8 cellular contexts compared by ENCODE assay signal in the genomic region with DNA sequence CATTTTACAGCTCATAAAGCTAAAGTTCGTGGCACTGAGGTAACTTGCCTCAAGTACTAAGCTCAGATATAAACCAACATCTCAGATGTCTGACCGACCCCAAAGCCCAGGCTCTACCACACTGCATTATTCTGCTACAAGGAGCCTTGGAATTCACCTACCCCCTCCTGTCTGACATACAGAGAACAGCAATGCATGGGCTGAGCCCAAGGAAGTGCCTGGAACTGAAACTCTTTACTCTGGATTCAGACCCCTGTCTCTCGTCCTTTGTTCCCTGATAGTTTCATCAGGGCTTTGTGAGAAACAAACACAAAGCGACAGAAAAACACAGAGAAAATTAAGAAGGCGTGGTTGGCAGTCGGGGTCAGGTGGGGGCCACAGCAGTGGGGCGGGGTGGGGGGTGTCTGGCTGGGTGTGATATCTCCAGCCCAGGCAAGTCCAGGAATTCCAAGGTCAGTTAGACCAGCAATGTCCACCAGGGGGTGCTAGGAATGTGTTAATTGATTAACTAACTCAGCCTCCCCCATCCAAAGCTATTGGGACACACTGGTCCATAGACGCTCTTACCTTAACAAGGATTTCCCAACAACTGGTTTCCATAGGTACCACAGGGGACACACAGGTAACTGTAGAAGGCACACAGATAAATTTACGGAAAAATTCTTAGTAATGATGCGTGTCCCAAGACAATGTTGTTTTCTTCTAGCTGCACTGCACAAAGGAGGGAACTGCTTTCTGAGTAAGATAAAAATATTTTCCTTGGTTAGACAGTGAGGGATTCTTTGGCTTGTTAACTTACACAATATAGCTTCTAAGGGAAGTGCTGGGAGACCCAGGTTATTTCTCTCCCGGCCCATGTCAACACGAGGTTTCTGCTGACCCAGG. TPM values are rescaled to one million over a fixed set of nuclear protein-coding genes. Genes with fewer than 3 reads are reported as not detected.
A peak's percentile ranks its signal among the peaks of the same experiment; 100 is the strongest.
DNase-seq lines count a peak whose midpoint lies in the region; ATAC-seq and TF ChIP-seq lines count a peak whose summit lies in the region.

No MANE protein-coding gene starts in this region.

- peaks cover 7% of the 10 kb centered on the region; the same call in 1 of the 2 replicates for H3K27me3 Mint-ChIP-seq in HFFc6 (ENCODE audit: insufficient read depth)

- peak; percentile 74 for DNase-seq in activated effector memory CD4-positive, alpha-beta T cell treated with anti-CD3 and anti-CD28 coated beads, Interleukin-2, amount 50 U/mL, for 16 hours
- DNase-seq in activated effector memory CD4-positive, alpha-beta T cell treated with Interleukin-2 at 50 U/mL for 16 hours, result no peak
- DNase-seq in HFFc6 (peak; percentile 38), NCI-H460 (ENCODE audit: extremely low read depth, low read depth) (peak; percentile 66), left ventricle myocardium superior (no peak), smooth muscle cell (lab: John Stamatoyannopoulos, UW; ENCODE audit: unreplicated experiment) (peak; percentile 5), NCI-H128 (lab: John Stamatoyannopoulos, UW; ENCODE audit: unreplicated experiment) (no peak)
- DNase-seq in activated T-cell treated with anti-CD3 and anti-CD28 coated beads, Interleukin-2, amount 50 U/mL, for 48 hours, result peak; percentile 55 to 68

- H3K36me3 ChIP-seq in smooth muscle cell (ENCODE audit: low read depth), result no peaks in the 10 kb centered on the region

- H3K9me3 Mint-ChIP-seq in HFFc6, result no peaks in the 10 kb centered on the region

- H3K4me1 Mint-ChIP-seq in HFFc6 (ENCODE audit: low read depth), result peaks cover 38% of the 10 kb centered on the region

- peak; percentile 19 for ATAC-seq in left ventricle myocardium superior

- H2AFZ ChIP-seq in smooth muscle cell (ENCODE audit: low read depth), result no peak overlapping the region

- 52% methylated on average over 12 of the region's 12 CpGs for WGBS in smooth muscle cell (ENCODE audit: low lambda C conversion rate)

- peaks cover 3% of the 10 kb centered on the region for H3K27me3 ChIP-seq in smooth muscle cell (ENCODE audit: low read depth)

- H3K4me2 ChIP-seq in smooth muscle cell, result no peak overlapping the region

- H3F3A ChIP-seq in smooth muscle cell (ENCODE audit: low read depth), result peaks cover 3% of the 10 kb centered on the region

- TF ChIP-seq CTCF in HFFc6 (IDR thresholded peaks at IDR 0.05) (peak; percentile 93), smooth muscle cell (IDR thresholded peaks at IDR 0.05; ENCODE audit: borderline replicate concordance, insufficient read depth, poor library complexity, severe bottlenecking) (peak; percentile 65)

- no peaks in the 10 kb centered on the region for H3K36me3 Mint-ChIP-seq in HFFc6 (ENCODE audit: low read depth)

- H3K9me3 ChIP-seq in smooth muscle cell (replicated peaks; ENCODE audit: low read depth), result no peaks in the 10 kb centered on the region

- intact Hi-C loops in left ventricle myocardium superior (cut with micrococcal nuclease), result no loop called here

- no peak overlapping the region for H3K27ac ChIP-seq in smooth muscle cell (ENCODE audit: low read depth)

- peaks cover 6% of the 10 kb centered on the region for H3K4me1 ChIP-seq in smooth muscle cell (ENCODE audit: low read depth)

- no peak overlapping the region for H3K4me3 Mint-ChIP-seq in HFFc6

- no peak overlapping the region for H3K27ac Mint-ChIP-seq in HFFc6

- no peak overlapping the region for H3K9ac ChIP-seq in smooth muscle cell (ENCODE audit: low read depth)

- no peaks in the 10 kb centered on the region for H3K79me2 ChIP-seq in smooth muscle cell (ENCODE audit: low read depth)

- H4K20me1 ChIP-seq in smooth muscle cell (ENCODE audit: low read depth), result no peaks in the 10 kb centered on the region

- H3K4me3 ChIP-seq in smooth muscle cell, result no peak overlapping the region

RNA-seq across cellular contexts. Expression of a gene that starts 18.8 kb away (rescaled TPM):
- under 1 TPM in 4 of 6 experiments, not detected in 2; 0.28 to 0.51 (median 0.37) TPM for total RNA-seq in HFFc6 (2021; fragmentation: NEBNext Ultra II Directional; extraction: Animal tissue kit (Norgen Biotek cat#: 25700))
- 0.20 and 0.27 TPM in 2 replicates for total RNA-seq in NCI-H460 (2014; rRNA removed; shearing (Covaris generic))
- polyA plus RNA-seq in NCI-H460 (2014; cell fraction: nucleus; rRNA removed), result 1.4 and 4.0 TPM in 2 replicates
- total RNA-seq in left ventricle myocardium superior (0.57 TPM), smooth muscle cell (0.09 TPM in 1 of 2 replicates, not detected in the other)
- not detected in 2 replicates for polyA plus RNA-seq in smooth muscle cell

Comparison
In these comparisons a context has a peak if more than half of its experiments do, and no peak if none do; other contexts are left out.
1. DNase-seq: peak in activated effector memory CD4-positive, alpha-beta T cell treated with anti-CD3 and anti-CD28 coated beads, Interleukin-2, amount 50 U/mL, for 16 hours (single experiment), HFFc6 (single experiment), NCI-H460 (single experiment), activated T-cell treated with anti-CD3 and anti-CD28 coated beads, Interleukin-2, amount 50 U/mL, for 48 hours (2 of 2) and smooth muscle cell (single experiment); none in activated effector memory CD4-positive, alpha-beta T cell treated with Interleukin-2 at 50 U/mL for 16 hours (single experiment), left ventricle myocardium superior (single experiment) and NCI-H128 (single experiment).